ENCODE assay signal across 19 cellular contexts in the genomic region with DNA sequence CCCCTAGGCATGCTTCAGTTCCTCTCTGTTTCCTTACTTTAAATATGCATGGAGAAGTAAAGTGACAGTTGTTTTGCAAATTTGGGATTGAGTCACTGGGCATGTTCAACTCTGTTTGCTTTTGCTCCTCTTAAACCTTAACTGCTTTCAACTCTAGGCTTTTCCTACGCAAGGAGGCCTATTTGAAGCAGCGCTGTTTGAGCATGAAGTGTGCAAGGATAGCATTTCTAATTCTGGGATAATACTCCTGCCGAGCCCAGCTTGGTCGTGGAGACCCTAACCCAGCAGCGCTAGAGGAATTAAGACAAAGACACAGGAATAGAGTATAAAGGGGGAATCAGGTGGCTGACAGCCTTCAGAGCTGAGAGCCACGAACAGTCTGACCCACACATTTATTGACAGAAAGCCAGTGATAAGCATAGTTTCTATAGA.
DNase-seq lines count a peak whose midpoint lies in the region; ATAC-seq and TF ChIP-seq lines count a peak whose summit lies in the region.
"Had no signal": no experiment of that assay in that cellular context is flagged by ENCODE, and none has a peak within 500 bp of the region (broad histone marks: within the 10 kb centered on the region; RNA-seq: fewer than 3 reads in every experiment).

No MANE protein-coding gene starts in this region.

- H3K36me3 ChIP-seq in HUES48 (ENCODE audit: control insufficient read depth, insufficient read depth, low read length): peaks cover 15% of the 10 kb centered on the region
- H3K36me3 ChIP-seq in neuronal stem cell (replicated peaks in 1 of 2; ENCODE audit: control insufficient read depth in 2 of 2, insufficient read depth in 2 of 2, low read length in 2 of 2): no peaks in the 10 kb centered on the region
- H3K36me3 ChIP-seq in thyroid gland: no peaks in the 10 kb centered on the region
- H3K36me3 ChIP-seq: brain microvascular endothelial cell, right atrium auricular region had no signal

- peak overlapping the region; percentile 17 for H3K9ac ChIP-seq in HUES48 (ENCODE audit: low read depth, low read length)
- H3K9ac ChIP-seq in neuronal stem cell (ENCODE audit: low read depth, low read length, poor library complexity): no peak overlapping the region

- no peak overlapping the region for H3K4ac ChIP-seq in neuronal stem cell (ENCODE audit: low read length)

- H3K4me1 ChIP-seq in HUES48 (ENCODE audit: control insufficient read depth, insufficient read depth, low read length) (peaks cover 58% of the 10 kb centered on the region), neuronal stem cell (ENCODE audit: control insufficient read depth in 2 of 2, insufficient read depth in 1 of 2, low read depth in 1 of 2, low read length in 2 of 2) (peaks cover 3 to 7% of the 10 kb centered on the region in 2 donors), thyroid gland (no peaks in the 10 kb centered on the region)
- H3K4me1 ChIP-seq: right atrium auricular region had no signal

- no peaks in the 10 kb centered on the region for H3K79me1 ChIP-seq in neuronal stem cell (ENCODE audit: low read depth, low read length)

- H3K4me2 ChIP-seq in neuronal stem cell (ENCODE audit: insufficient read depth, low read length, poor library complexity, severe bottlenecking): no peak overlapping the region

- H3K4me1 Mint-ChIP-seq in WTC11: peaks cover 48% of the 10 kb centered on the region
- H3K4me1 Mint-ChIP-seq: activated naive CD8-positive, alpha-beta T cell treated with anti-CD3 and anti-CD28 coated beads for 36 hours; CD4-positive, alpha-beta memory T cell; IgD-negative memory B cell had no signal

- H2BK5ac ChIP-seq in neuronal stem cell (ENCODE audit: low read length): no peak overlapping the region

- POLR2A ChIA-PET in WTC11 (lab: Charles Lee): no interaction called here

- no peak overlapping the region for H4K91ac ChIP-seq in neuronal stem cell (ENCODE audit: low read depth, low read length, poor library complexity)

- no peak overlapping the region for H2BK12ac ChIP-seq in neuronal stem cell (ENCODE audit: low read length)

- H3K36me3 Mint-ChIP-seq in WTC11: peaks cover 23% of the 10 kb centered on the region
- H3K36me3 Mint-ChIP-seq: activated naive CD8-positive, alpha-beta T cell treated with anti-CD3 and anti-CD28 coated beads for 36 hours; CD4-positive, alpha-beta memory T cell; IgD-negative memory B cell had no signal

- H3K14ac ChIP-seq in neuronal stem cell (ENCODE audit: low read length): no peak overlapping the region

- CTCF ChIA-PET in WTC11 (lab: Charles Lee): interaction anchor here (0.8 kb wide), 1 partner anchor 125 kb away, joined by 3 read pairs; no protein-coding TSS in a partner anchor

- H3K4me3 ChIP-seq in HUES48 (ENCODE audit: low read depth, low read length) (peak overlapping the region; percentile 44), neuronal stem cell (ENCODE audit: low read length in 2 of 2) (no peak overlapping the region), thyroid gland (replicated peaks in 1 of 3) (no peak overlapping the region)
- H3K4me3 ChIP-seq: right atrium auricular region had no signal

- ATAC-seq in WTC11 (peak; percentile 83), GM21825 (IDR thresholded peaks at IDR 0.05; ENCODE audit: unreplicated experiment) (no peak)

- H3K27me3 ChIP-seq in HUES48 (ENCODE audit: control insufficient read depth, insufficient read depth, low read length) (no peaks in the 10 kb centered on the region), neuronal stem cell (ENCODE audit: control insufficient read depth in 3 of 3, insufficient read depth in 3 of 3, low read depth in 1 of 3, low read length in 3 of 3) (no peaks in the 10 kb centered on the region), thyroid gland (no peaks in the 10 kb centered on the region)
- H3K27me3 ChIP-seq: brain microvascular endothelial cell, right atrium auricular region had no signal

- peak overlapping the region; percentile 62 for H3K4me3 Mint-ChIP-seq in WTC11
- H3K4me3 Mint-ChIP-seq: activated naive CD8-positive, alpha-beta T cell treated with anti-CD3 and anti-CD28 coated beads for 36 hours; activated T-helper 1 cell treated with anti-CD3 and anti-CD28 coated beads, Interleukin-12 subunit alpha, Interleukin-12 subunit beta, Interleukin-2, Interleukin-4 antibody, amounts not matched to agents 30 ng/mL and 10 ng/mL and 1 ng/mL, durations not matched to agents 14 hours and 24 hours and 36 hours; CD4-positive, alpha-beta memory T cell; IgD-negative memory B cell had no signal

- no peak for TF ChIP-seq POLR2A in thyroid gland (IDR thresholded peaks at IDR 0.05)

- TF ChIP-seq CTCF in WTC11 (IDR thresholded peaks at IDR 0.05): no peak
- TF ChIP-seq CTCF in thyroid gland (IDR thresholded peaks at IDR 0.05): no peak

- no peaks in the 10 kb centered on the region for H3K9me3 Mint-ChIP-seq in WTC11
- H3K9me3 Mint-ChIP-seq: IgD-negative memory B cell had no signal

- no peak overlapping the region for H2BK15ac ChIP-seq in neuronal stem cell (ENCODE audit: low read length)

- H4K8ac ChIP-seq in neuronal stem cell (ENCODE audit: low read depth, low read length): no peak overlapping the region

- no peak overlapping the region for H2BK120ac ChIP-seq in neuronal stem cell (ENCODE audit: low read depth, low read length)

- no peak for DNase-seq in WTC11 (ENCODE audit: low spot score)
- DNase-seq in iPS DF 4.7 (ENCODE audit: extremely low read depth, low spot score): peak; percentile 74
- DNase-seq in neuronal stem cell (ENCODE audit: low spot score): peak; percentile 17
- no peak for DNase-seq in thyroid gland
- no peak for DNase-seq in HCEC 1CT
- DNase-seq: activated CD4-positive, CD25-positive, alpha-beta regulatory T cell treated with anti-CD3 and anti-CD28 coated beads, Interleukin-2, amount 50 U/mL, for 72 hours; activated naive CD8-positive, alpha-beta T cell treated with anti-CD3 and anti-CD28 coated beads for 36 hours; brain microvascular endothelial cell; CD4-positive, alpha-beta memory T cell; midbrain; NCI-H1694 treated with DMSO at 0.1 percent for 48 hours; NCI-H524 treated with DMSO at 0.1 percent for 48 hours; stimulated activated naive CD4-positive, alpha-beta T cell treated with Interleukin-2 at 50 U/mL for 16 hours; T-helper 9 cell had no signal

- intact Hi-C loops in thyroid gland (cut with DNase I): no loop called here

- H2AFZ ChIP-seq in neuronal stem cell (ENCODE audit: low read length): peak overlapping the region; percentile 82

- no peak overlapping the region for H3K18ac ChIP-seq in neuronal stem cell (ENCODE audit: low read length)

- WGBS in neuronal stem cell (ENCODE audit: extremely low coverage in 2 of 2, insufficient read length in 2 of 2, insufficient replicate concordance in 1 of 2), 2 donors: no CpG with 5 or more reads among the region's 6 CpGs
- WGBS in thyroid gland, 2 donors: 26 to 42% methylated on average over 6 of the region's 6 CpGs

- H3K23ac ChIP-seq in neuronal stem cell (ENCODE audit: low read depth, low read length, poor library complexity): no peak overlapping the region

- H3K27ac Mint-ChIP-seq in WTC11: peak overlapping the region; percentile 100
- H3K27ac Mint-ChIP-seq: activated naive CD8-positive, alpha-beta T cell treated with anti-CD3 and anti-CD28 coated beads for 36 hours; activated T-helper 1 cell treated with anti-CD3 and anti-CD28 coated beads, Interleukin-12 subunit alpha, Interleukin-12 subunit beta, Interleukin-2, Interleukin-4 antibody, amounts not matched to agents 30 ng/mL and 10 ng/mL and 1 ng/mL, durations not matched to agents 14 hours and 24 hours and 36 hours; CD4-positive, alpha-beta memory T cell; IgD-negative memory B cell had no signal

- peak overlapping the region; percentile 98 for H3K27ac ChIP-seq in HUES48 (ENCODE audit: low read depth, low read length)
- H3K27ac ChIP-seq in neuronal stem cell (replicated peaks; ENCODE audit: low read length): peak overlapping the region; percentile 65
- H3K27ac ChIP-seq in thyroid gland: no peak overlapping the region
- H3K27ac ChIP-seq: brain microvascular endothelial cell, right atrium auricular region had no signal

- H2AK5ac ChIP-seq in neuronal stem cell (ENCODE audit: low read depth, low read length): no peak overlapping the region

- H3K9me3 ChIP-seq in HUES48 (ENCODE audit: control insufficient read depth, insufficient read depth, low read length) (no peaks in the 10 kb centered on the region), neuronal stem cell (replicated peaks in 1 of 2; ENCODE audit: control insufficient read depth in 2 of 2, insufficient read depth in 1 of 2, low read depth in 1 of 2, low read length in 2 of 2) (no peaks in the 10 kb centered on the region), thyroid gland (no peaks in the 10 kb centered on the region)
- H3K9me3 ChIP-seq: right atrium auricular region had no signal

- no peaks in the 10 kb centered on the region for H3K27me3 Mint-ChIP-seq in WTC11 (ENCODE audit: low read depth)
- H3K27me3 Mint-ChIP-seq: activated naive CD8-positive, alpha-beta T cell treated with anti-CD3 and anti-CD28 coated beads for 36 hours; CD4-positive, alpha-beta memory T cell; IgD-negative memory B cell had no signal

TF ChIP-seq in WTC11, 78 proteins besides CTCF, POLR2A, EP300 and RAD21:
- TF ChIP-seq, protein P1, sequence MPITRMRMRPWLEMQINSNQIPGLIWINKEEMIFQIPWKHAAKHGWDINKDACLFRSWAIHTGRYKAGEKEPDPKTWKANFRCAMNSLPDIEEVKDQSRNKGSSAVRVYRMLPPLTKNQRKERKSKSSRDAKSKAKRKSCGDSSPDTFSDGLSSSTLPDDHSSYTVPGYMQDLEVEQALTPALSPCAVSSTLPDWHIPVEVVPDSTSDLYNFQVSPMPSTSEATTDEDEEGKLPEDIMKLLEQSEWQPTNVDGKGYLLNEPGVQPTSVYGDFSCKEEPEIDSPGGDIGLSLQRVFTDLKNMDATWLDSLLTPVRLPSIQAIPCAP (CRISPR knock-in tag; IDR thresholded peaks at IDR 0.05): no peak
- TF ChIP-seq ZBTB21 (CRISPR knock-in tag; IDR thresholded peaks at IDR 0.05; ENCODE audit: borderline replicate concordance): 0 out of 2 replicates have a peak, but pooled peaks have one; percentile 21

Comparison
In these comparisons a context has a peak if more than half of its experiments do, and no peak if none do; other contexts are left out.
1. H3K27ac ChIP-seq: peak in HUES48 (single experiment) and neuronal stem cell (single experiment); none in thyroid gland (0 of 3).
2. DNase-seq: peak in iPS DF 4.7 (single experiment) and neuronal stem cell (single experiment); none in WTC11 (single experiment), thyroid gland (0 of 2) and HCEC 1CT (single experiment).